1 cellular context compared by ENCODE assay signal in the genomic region with DNA sequence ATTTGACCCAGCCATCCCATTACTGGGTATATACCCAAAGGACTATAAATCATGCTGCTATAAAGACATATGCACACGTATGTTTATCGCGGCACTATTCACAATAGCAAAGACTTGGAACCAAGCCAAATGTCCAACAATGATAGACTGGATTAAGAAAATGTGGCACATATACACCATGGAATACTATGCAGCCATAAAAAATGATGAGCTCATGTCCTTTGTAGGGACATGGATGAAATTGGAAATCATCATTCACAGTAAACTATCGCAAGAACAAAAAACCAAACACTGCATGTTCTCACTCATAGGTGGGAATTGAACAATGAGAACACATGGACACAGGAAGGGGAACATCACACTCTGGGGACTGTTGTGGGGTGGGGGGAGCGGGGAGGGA. TPM values are rescaled to one million over a fixed set of nuclear protein-coding genes. Genes with fewer than 3 reads are reported as not detected.
"Had no signal": no experiment of that assay in that cellular context is flagged by ENCODE, and none has a peak within 500 bp of the region (broad histone marks: within the 10 kb centered on the region; RNA-seq: fewer than 3 reads in every experiment).

No MANE protein-coding gene starts in this region.

RNA-seq across cellular contexts. Expression of gene SMARCA1, which starts 41.1 kb away (rescaled TPM):
- polyA plus RNA-seq: IgD-negative memory B cell had no signal
